In the genomic region with DNA sequence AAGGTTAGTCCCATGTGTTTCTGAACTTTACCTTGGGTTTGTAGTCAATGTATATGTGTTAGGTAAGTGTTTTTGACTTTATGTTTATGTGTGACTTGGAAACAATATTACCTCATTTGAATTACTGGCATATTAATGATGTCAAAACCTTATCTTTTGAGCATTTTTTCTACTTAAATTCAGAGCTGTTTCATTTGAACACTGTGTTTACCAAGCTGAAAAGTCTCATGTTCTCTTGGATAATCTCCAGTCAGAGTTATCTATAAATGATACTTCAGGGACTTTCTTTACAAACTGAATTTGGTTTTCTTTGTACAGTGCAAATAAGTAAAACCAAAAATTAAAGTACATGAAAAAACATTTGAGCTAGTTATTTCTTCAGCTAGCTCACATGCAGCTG, we compare ENCODE assay signal across 16 cellular contexts. TPM values are rescaled to one million over a fixed set of nuclear protein-coding genes. Genes with fewer than 3 reads are reported as not detected.
DNase-seq lines count a peak whose midpoint lies in the region; ATAC-seq and TF ChIP-seq lines count a peak whose summit lies in the region.
"Had no signal": no experiment of that assay in that cellular context is flagged by ENCODE, and none has a peak within 500 bp of the region (broad histone marks: within the 10 kb centered on the region; RNA-seq: fewer than 3 reads in every experiment).

No MANE protein-coding gene starts in this region.

- no peak for TF ChIP-seq EP300 in ovary (IDR thresholded peaks at IDR 0.05)

- DNase-seq in adipocyte (ENCODE audit: low read depth) (no peak), heart right ventricle (no peak), ovary (no peak), vagina (ENCODE audit: extremely low spot score in 2 of 2) (no peak), Ammon's horn (ENCODE audit: low spot score) (no peak), WERI-Rb-1 (no peak)
- no peak for DNase-seq in activated effector memory CD4-positive, alpha-beta T cell treated with anti-CD3 and anti-CD28 coated beads, Interleukin-2, amount 50 U/mL, for 16 hours
- DNase-seq: ACHN, HFFc6, MM.1S, NCI-H1092 treated with DMSO at 0.1 percent for 48 hours, NCI-H2107, NCI-H2227 treated with DMSO at 0.1 percent for 48 hours, NCI-H524 treated with DMSO at 0.1 percent for 48 hours, SHP77 had no signal

- intact Hi-C loops in heart right ventricle (cut with DNase I): no loop called here
- intact Hi-C loops in ovary (cut with DNase I): no loop called here
- intact Hi-C loops in vagina (cut with DNase I): no loop called here

- H3K9ac ChIP-seq in adipocyte (ENCODE audit: low read length): no peak overlapping the region

- TF ChIP-seq CTCF in heart right ventricle (IDR thresholded peaks at IDR 0.05) (no peak), ovary (IDR thresholded peaks at IDR 0.05) (no peak), vagina (IDR thresholded peaks at IDR 0.05) (no peak), WERI-Rb-1 (IDR thresholded peaks at IDR 0.05; ENCODE audit: low read depth, low read length) (no peak)

- no peak for TF ChIP-seq POLR2A in ovary (IDR thresholded peaks at IDR 0.05)
- TF ChIP-seq POLR2A in vagina (IDR thresholded peaks at IDR 0.05): no peak

- H3K36me3 ChIP-seq in adipocyte (ENCODE audit: control insufficient read depth, insufficient read depth, low read length, severe bottlenecking): no peaks in the 10 kb centered on the region
- H3K36me3 ChIP-seq in heart right ventricle: no peaks in the 10 kb centered on the region
- H3K36me3 ChIP-seq in ovary: no peaks in the 10 kb centered on the region
- H3K36me3 ChIP-seq in vagina: no peaks in the 10 kb centered on the region
- H3K36me3 ChIP-seq in WERI-Rb-1: no peaks in the 10 kb centered on the region

- H3K27me3 ChIP-seq in adipocyte (replicated peaks; ENCODE audit: control insufficient read depth, insufficient read depth, low read length) (no peaks in the 10 kb centered on the region), heart right ventricle (no peaks in the 10 kb centered on the region), ovary (no peaks in the 10 kb centered on the region), vagina (no peaks in the 10 kb centered on the region), WERI-Rb-1 (ENCODE audit: insufficient read depth, low read depth, severe bottlenecking) (peaks cover 66% of the 10 kb centered on the region)

- H3K4me1 ChIP-seq in adipocyte (ENCODE audit: control insufficient read depth, insufficient read depth, low read length) (peaks cover 8% of the 10 kb centered on the region), heart right ventricle (peaks cover 0 to 17% (median 9%) of the 10 kb centered on the region in 9 donors), ovary (ENCODE audit: insufficient read depth) (no peaks in the 10 kb centered on the region), vagina (no peaks in the 10 kb centered on the region)

- H3K4me3 ChIP-seq in adipocyte (ENCODE audit: low read length) (peak overlapping the region; percentile 53), heart right ventricle (peak overlapping the region in 2 of 10 donors; percentile 32 to 34), ovary (no peak overlapping the region), vagina (no peak overlapping the region), WERI-Rb-1 (ENCODE audit: low read depth, low read length) (no peak overlapping the region)

- peak in 7 of 8 donors; percentile 7 to 56 (median 43) for ATAC-seq in heart right ventricle
- ATAC-seq: Panc1 had no signal

- no peaks in the 10 kb centered on the region for H3K9me3 ChIP-seq in adipocyte (ENCODE audit: control insufficient read depth, low read length)
- no peaks in the 10 kb centered on the region for H3K9me3 ChIP-seq in heart right ventricle
- H3K9me3 ChIP-seq in ovary: no peaks in the 10 kb centered on the region
- no peaks in the 10 kb centered on the region for H3K9me3 ChIP-seq in vagina
- no peaks in the 10 kb centered on the region for H3K9me3 ChIP-seq in WERI-Rb-1 (ENCODE audit: severe bottlenecking)

- peak overlapping the region; percentile 30 to 88 (median 78) for H3K27ac ChIP-seq in heart right ventricle
- H3K27ac ChIP-seq in ovary: peak overlapping the region; percentile 31 to 61
- H3K27ac ChIP-seq in vagina: peak overlapping the region; percentile 40
- H3K27ac ChIP-seq in WERI-Rb-1: no peak overlapping the region

RNA-seq across cellular contexts. Expression of a gene that starts 30.0 kb away (rescaled TPM):
- total RNA-seq in heart right ventricle: 100 to 1,000 TPM in 2 of 10 donors, 10 to 100 TPM in 8; 43.7 to 169 (median 78.1) TPM
- 10 to 100 TPM; 20.4 to 29.8 TPM for polyA plus RNA-seq in heart right ventricle
- 100 to 1,000 TPM; 212 to 532 (median 297) TPM for total RNA-seq in ovary
- 100 to 1,000 TPM in 1 of 2 donors, 10 to 100 TPM in 1; 93.7 to 155 TPM for polyA plus RNA-seq in ovary
- 241 TPM for total RNA-seq in vagina
